In genomic region chr10:110686941-110687340, GRCh38 we compare ENCODE assay signal across 17 cellular contexts. TPM values are rescaled to one million over a fixed set of nuclear protein-coding genes. Genes with fewer than 3 reads are reported as not detected.
DNase-seq lines count a peak whose midpoint lies in the region; FAIRE-seq and TF ChIP-seq lines count a peak whose summit lies in the region.
"Had no signal": no experiment of that assay in that cellular context is flagged by ENCODE, and none has a peak within 500 bp of the region (broad histone marks: within the 10 kb centered on the region; RNA-seq: fewer than 3 reads in every experiment).

No MANE protein-coding gene starts in this region.

- no peak overlapping the region for H3K4me2 ChIP-seq in astrocyte (ENCODE audit: low read length)

- no peak overlapping the region for H3K4me3 ChIP-seq in right atrium auricular region
- no peak overlapping the region for H3K4me3 ChIP-seq in astrocyte (ENCODE audit: insufficient read depth, low read depth, low read length)
- H3K4me3 ChIP-seq in fibroblast of villous mesenchyme (ENCODE audit: low read depth, low read length): no peak overlapping the region
- H3K4me3 ChIP-seq in transverse colon: no peak overlapping the region

- H3K36me3 Mint-ChIP-seq in astrocyte (ENCODE audit: low read depth, unreplicated experiment): no peaks in the 10 kb centered on the region

- H3K36me3 ChIP-seq in right atrium auricular region (no peaks in the 10 kb centered on the region), astrocyte (ENCODE audit: insufficient read depth, low read length) (no peaks in the 10 kb centered on the region), transverse colon (no peaks in the 10 kb centered on the region)

- H3K9ac ChIP-seq in astrocyte (ENCODE audit: low read length): no peak overlapping the region

- 84 to 100% methylated on average over 2 of the region's 2 CpGs for WGBS in transverse colon (ENCODE audit: low coverage in 1 of 2), 2 donors

- DNase-seq in right atrium auricular region (ENCODE audit: low spot score) (no peak), cardiac septum (ENCODE audit: low spot score) (no peak), astrocyte (ENCODE audit: low read depth) (no peak), fibroblast of villous mesenchyme (ENCODE audit: low read depth) (peak; percentile 57), transverse colon (no peak), glomerular visceral epithelial cell (ENCODE audit: extremely low spot score) (no peak)
- DNase-seq in stimulated activated CD4-positive, alpha-beta T cell treated with anti-CD3 and anti-CD28 coated beads, Interleukin-2, amount 100 ng/mL, for 24 hours: no peak
- DNase-seq: Calu3; CD4-positive, alpha-beta T cell; GDM1; NCI-H1417 treated with DMSO at 0.1 percent for 48 hours; NCI-H2029; NCI-H510A had no signal

- H3K9me3 ChIP-seq in right atrium auricular region: peaks cover 0 to 3% of the 10 kb centered on the region in 2 donors
- no peaks in the 10 kb centered on the region for H3K9me3 ChIP-seq in astrocyte (ENCODE audit: insufficient read depth, low read depth, low read length)
- peaks cover 0 to 2% of the 10 kb centered on the region in 2 donors for H3K9me3 ChIP-seq in transverse colon

- no peak for TF ChIP-seq CTCF in right atrium auricular region (IDR thresholded peaks at IDR 0.05)
- no peak for TF ChIP-seq CTCF in astrocyte (IDR thresholded peaks at IDR 0.05; ENCODE audit: insufficient read depth, low read depth, low read length)
- no peak for TF ChIP-seq CTCF in fibroblast of villous mesenchyme (IDR thresholded peaks at IDR 0.05; ENCODE audit: insufficient read depth, low read depth, low read length)
- no peak for TF ChIP-seq CTCF in transverse colon (IDR thresholded peaks at IDR 0.05)

- peaks cover 10% of the 10 kb centered on the region for H3K4me1 Mint-ChIP-seq in astrocyte (ENCODE audit: low read depth, unreplicated experiment)
- H3K4me1 Mint-ChIP-seq: B cell had no signal

- H3K9me3 Mint-ChIP-seq in astrocyte (ENCODE audit: unreplicated experiment): peaks cover 1% of the 10 kb centered on the region
- H3K9me3 Mint-ChIP-seq: CD4-positive, alpha-beta T cell had no signal

- H3K4me1 ChIP-seq in right atrium auricular region: peaks cover 0 to 20% of the 10 kb centered on the region in 2 donors
- peaks cover 20% of the 10 kb centered on the region for H3K4me1 ChIP-seq in astrocyte (ENCODE audit: insufficient read depth, low read length)
- no peaks in the 10 kb centered on the region for H3K4me1 ChIP-seq in transverse colon

- H3K27me3 Mint-ChIP-seq in astrocyte (ENCODE audit: low read depth, unreplicated experiment): no peaks in the 10 kb centered on the region

- no peaks in the 10 kb centered on the region for H4K20me1 ChIP-seq in astrocyte (ENCODE audit: insufficient read depth, low read length)

- no peak overlapping the region for H3K4me3 Mint-ChIP-seq in astrocyte (ENCODE audit: unreplicated experiment)
- H3K4me3 Mint-ChIP-seq: B cell; CD4-positive, alpha-beta T cell; IgD-negative memory B cell had no signal

- no peak for TF ChIP-seq EP300 in transverse colon (IDR thresholded peaks at IDR 0.05; ENCODE audit: low read depth)

- H3K27me3 ChIP-seq in right atrium auricular region: no peaks in the 10 kb centered on the region
- no peaks in the 10 kb centered on the region for H3K27me3 ChIP-seq in astrocyte (ENCODE audit: insufficient read depth, low read length)
- H3K27me3 ChIP-seq in transverse colon: no peaks in the 10 kb centered on the region

- no peaks in the 10 kb centered on the region for H3K79me2 ChIP-seq in astrocyte (ENCODE audit: insufficient read depth, low read length)

- FAIRE-seq in astrocyte (lab: Jason Lieb, UNC): no peak
- FAIRE-seq: RCC 7860 had no signal

- H3K27ac ChIP-seq in right atrium auricular region (peak overlapping the region; percentile 74 to 90), astrocyte (ENCODE audit: low read depth, low read length) (peak overlapping the region; percentile 7), transverse colon (no peak overlapping the region)

- H3K27ac Mint-ChIP-seq in astrocyte (ENCODE audit: unreplicated experiment): no peak overlapping the region
- H3K27ac Mint-ChIP-seq: B cell; CD4-positive, alpha-beta T cell; IgD-negative memory B cell had no signal

- intact Hi-C loops in cardiac septum (cut with DNase I) (no loop called here), transverse colon (cut with DNase I; ENCODE audit: low total_unique reads) (no loop called here)

- in situ Hi-C loops in transverse colon (cut with MboI; ENCODE audit: low pct_ligation_motif_present in 1 of 4, low pct_unique_long_range_greater_than_20kb in 1 of 4, low sequenced_read_pairs in 3 of 4): no loop called here

- TF ChIP-seq POLR2A in transverse colon (IDR thresholded peaks at IDR 0.05): no peak

- H2AFZ ChIP-seq in astrocyte (ENCODE audit: low read depth, low read length): no peak overlapping the region

RNA-seq across cellular contexts. Expression of gene RBM20, which starts 42.8 kb away (rescaled TPM):
- total RNA-seq in right atrium auricular region (10 to 100 TPM; 51.7 to 59.9 TPM), cardiac septum (105 TPM), astrocyte (1.5 TPM in 2 replicates), fibroblast of villous mesenchyme (under 0.01 and 0.32 TPM in 2 replicates), transverse colon (10 to 100 TPM in 1 of 4 donors, 1 to 10 TPM in 3; 1.2 to 10.5 (median 2.9) TPM)
- total RNA-seq: B cell, Calu3, HT-29 had no signal

Comparison
In these comparisons a context has a peak if more than half of its experiments do, and no peak if none do; other contexts are left out.
1. H3K27ac ChIP-seq: peak in right atrium auricular region (2 of 2) and astrocyte (single experiment); none in transverse colon (0 of 4).